8 cellular contexts compared by ENCODE assay signal in the genomic region with DNA sequence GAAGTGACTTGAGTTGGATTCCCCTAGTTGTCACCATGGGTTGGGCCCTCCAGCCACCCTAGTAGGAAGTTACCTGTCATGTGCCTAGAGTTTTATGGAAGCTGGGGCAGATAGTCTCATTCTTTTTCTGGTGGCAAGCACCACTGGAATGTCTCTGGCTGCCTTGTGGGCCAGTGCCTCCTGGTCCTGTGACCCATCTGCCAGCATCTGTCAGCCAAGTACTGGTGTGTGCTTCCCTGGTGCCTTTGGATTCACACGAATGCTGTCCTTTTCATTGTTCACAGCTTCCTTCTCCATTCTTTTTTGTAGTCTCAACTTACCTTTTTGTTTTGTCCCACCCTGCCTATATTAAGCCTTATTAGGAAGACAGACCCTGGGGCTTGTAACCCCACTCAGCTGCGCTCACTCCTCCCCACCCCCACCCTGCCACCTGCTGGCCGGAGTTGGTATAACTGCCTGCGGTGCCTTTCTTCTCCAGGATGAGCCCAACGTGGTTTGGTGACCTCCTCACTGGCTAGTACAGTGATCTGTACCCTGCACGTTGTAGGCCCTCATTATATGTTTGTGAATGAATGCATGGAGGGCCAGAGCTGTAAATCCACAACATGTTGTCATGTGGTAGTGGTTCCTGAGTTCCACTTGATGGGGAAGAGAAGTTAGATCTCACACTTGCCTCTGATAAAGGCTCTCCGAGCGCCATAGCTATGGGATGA.
A peak's percentile ranks its signal among the peaks of the same experiment; 100 is the strongest.
DNase-seq lines count a peak whose midpoint lies in the region; ATAC-seq and TF ChIP-seq lines count a peak whose summit lies in the region.

No MANE protein-coding gene starts in this region.

- H3K27ac ChIP-seq in right lobe of liver: no peak overlapping the region

- in situ Hi-C loops in T47D (cut with HindIII; ENCODE audit: low pct_unique_long_range_greater_than_20kb, low sequenced_read_pairs): no loop called here

- TF ChIP-seq POLR2A in right lobe of liver (IDR thresholded peaks at IDR 0.05): no peak

- H3K27me3 ChIP-seq in right lobe of liver: no peaks in the 10 kb centered on the region

- H3K4me1 ChIP-seq in right lobe of liver: no peaks in the 10 kb centered on the region

- peak; percentile 81 to 90 (median 86) for TF ChIP-seq CTCF in right lobe of liver (IDR thresholded peaks at IDR 0.05)

- intact Hi-C loops in right lobe of liver (cut with DNase I): loop anchor here in 1 of 2 donors (10.0 kb wide), 2 partner anchors 72 to 128 kb away; a partner anchor contains a TSS

- ATAC-seq in right lobe of liver: peak; percentile 70 to 85 (median 80)

- no peak overlapping the region for H3K4me3 ChIP-seq in right lobe of liver

- WGBS in right lobe of liver (ENCODE audit: insufficient coverage, low coverage, low lambda C conversion rate, missing lambda C conversion rate): 23% methylated on average over 8 of the region's 8 CpGs

- H3K36me3 ChIP-seq in right lobe of liver: no peaks in the 10 kb centered on the region

- DNase-seq in COLO829 (ENCODE audit: low spot score) (peak; percentile 80), HuH-7 (ENCODE audit: low spot score) (peak; percentile 97), T1000 (lab: John Stamatoyannopoulos, UW) (peak; percentile 26), T47D (ENCODE audit: low read depth in 1 of 2, low spot score in 1 of 2) (peak; percentile 48 to 76), right lobe of liver (peak in 2 of 3 donors; percentile 50 to 65), DMS153 treated with DMSO at 0.1 percent for 48 hours (lab: John Stamatoyannopoulos, UW; ENCODE audit: unreplicated experiment) (no peak), OCI-M2 (lab: John Stamatoyannopoulos, UW; ENCODE audit: unreplicated experiment) (no peak)
- peak; percentile 2 to 6 for DNase-seq in stimulated activated CD8-positive, alpha-beta memory T cell treated with anti-CD3 and anti-CD28 coated beads, Interleukin-15, amount 100 ng/mL, for 4 hours (ENCODE audit: low read depth in 2 of 2)

- no peaks in the 10 kb centered on the region for H3K9me3 ChIP-seq in right lobe of liver

Comparison
In these comparisons a context has a peak if more than half of its experiments do, and no peak if none do; other contexts are left out.
1. DNase-seq: peak in COLO829 (single experiment), HuH-7 (single experiment), T1000 (single experiment), T47D (2 of 2), right lobe of liver (2 of 3) and stimulated activated CD8-positive, alpha-beta memory T cell treated with anti-CD3 and anti-CD28 coated beads, Interleukin-15, amount 100 ng/mL, for 4 hours (2 of 2); none in DMS153 treated with DMSO at 0.1 percent for 48 hours (single experiment) and OCI-M2 (single experiment).